Comparison of ENCODE assay signal across 9 cellular contexts in the genomic region with DNA sequence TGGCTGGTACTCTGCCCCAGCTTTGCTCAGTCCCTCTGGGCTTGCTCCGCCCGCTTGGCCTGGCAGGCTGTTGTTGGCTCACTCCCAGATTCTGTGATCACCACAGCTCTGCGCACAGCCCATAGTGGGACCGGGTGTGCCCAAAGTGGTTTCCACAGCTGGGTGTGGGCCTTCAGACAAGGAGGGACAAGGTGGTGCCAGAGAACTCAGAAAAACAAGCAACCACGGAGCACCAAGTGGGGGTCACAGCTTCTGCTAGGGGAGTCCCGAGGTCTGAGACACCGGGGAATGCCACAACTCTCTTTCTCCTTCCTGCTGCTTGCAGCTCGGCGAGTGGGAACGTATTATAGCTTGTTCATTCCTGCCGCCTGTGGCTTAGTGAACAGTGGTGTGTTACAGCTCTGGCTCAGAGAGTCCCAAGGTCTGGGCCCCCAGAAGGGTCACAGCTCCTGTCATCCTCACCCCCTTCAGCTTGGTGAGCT. TPM values are rescaled to one million over a fixed set of nuclear protein-coding genes. Genes with fewer than 3 reads are reported as not detected.
A peak's percentile ranks its signal among the peaks of the same experiment; 100 is the strongest.
DNase-seq lines count a peak whose midpoint lies in the region; ATAC-seq and TF ChIP-seq lines count a peak whose summit lies in the region.
"Had no signal": no experiment of that assay in that cellular context is flagged by ENCODE, and none has a peak within 500 bp of the region (broad histone marks: within the 10 kb centered on the region; RNA-seq: fewer than 3 reads in every experiment).

No MANE protein-coding gene starts in this region.

- no peaks in the 10 kb centered on the region for H3K36me3 ChIP-seq in spleen
- no peaks in the 10 kb centered on the region for H3K36me3 ChIP-seq in A673 (ENCODE audit: insufficient read depth, low read length, poor library complexity, severe bottlenecking)

- H3K27me3 ChIP-seq in spleen (replicated peaks in 1 of 7) = no peaks in the 10 kb centered on the region
- no peaks in the 10 kb centered on the region for H3K27me3 ChIP-seq in A673 (replicated peaks; ENCODE audit: insufficient read depth, low read depth, low read length, poor library complexity)

- peak; percentile 74 for ATAC-seq in GM19324 (IDR thresholded peaks at IDR 0.05; ENCODE audit: low FRiP score, unreplicated experiment)

- H3K9me3 ChIP-seq in spleen (no peaks in the 10 kb centered on the region), A673 (ENCODE audit: low read depth, low read length, poor library complexity, severe bottlenecking) (no peaks in the 10 kb centered on the region)

- TF ChIP-seq CTCF in spleen (IDR thresholded peaks at IDR 0.05 in 8 of 11, conservative IDR thresholded peaks at IDR 0.05 in 3 of 11) (no peak), A673 (conservative IDR thresholded peaks at IDR 0.05; ENCODE audit: low read depth, low read length) (no peak)

- peak overlapping the region in 1 of 8 donors; percentile 27 for H3K4me3 ChIP-seq in spleen
- H3K4me3 ChIP-seq in A673 (ENCODE audit: low read depth, low read length, poor library complexity, severe bottlenecking) = no peak overlapping the region

- H3K27ac ChIP-seq in spleen = peak overlapping the region in 4 of 8 donors; percentile 72 to 82 (median 78)
- no peak overlapping the region for H3K27ac ChIP-seq in A673 (ENCODE audit: low read depth, low read length, poor library complexity, severe bottlenecking)

- peaks cover 0 to 53% (median 24%) of the 10 kb centered on the region in 6 donors for H3K4me1 ChIP-seq in spleen
- H3K4me1 ChIP-seq in A673 (ENCODE audit: insufficient read depth, low read length, poor library complexity, severe bottlenecking) = peaks cover 15% of the 10 kb centered on the region

- WGBS in spleen, 5 donors = 50 to 76% (median 54%) methylated on average over 10 to 11 of the region's 11 CpGs

- POLR2A ChIA-PET in A673 (lab: Charles Lee; ENCODE audit: low non-redundant PET) = no interaction called here

- BruUV-seq in A673 (replicated peaks; lab: Mats Ljungman, UMichigan) = no TSS peak

- TF ChIP-seq POLR2A in spleen (IDR thresholded peaks at IDR 0.05) = no peak

- DNase-seq in HT-29 (ENCODE audit: low spot score) (peak; percentile 78), globus pallidus (ENCODE audit: low spot score) (peak; percentile 24), spleen (peak; percentile 79), 8988T (no peak), A673 (ENCODE audit: low spot score) (no peak), SW480 (ENCODE audit: low spot score) (no peak)
- no peak for DNase-seq in stimulated activated CD4-positive, alpha-beta T cell treated with anti-CD3 and anti-CD28 coated beads, Interleukin-4, amount 100 ng/mL, for 4 hours
- DNase-seq: activated naive CD8-positive, alpha-beta T cell treated with anti-CD3 and anti-CD28 coated beads, Interleukin-2, amount 10 ng/mL, durations not matched to agents 7 days and 5 days had no signal

- CTCF ChIA-PET in A673 (lab: Charles Lee) = no interaction called here

- intact Hi-C loops in spleen (cut with DNase I; ENCODE audit: low total_unique reads) = no loop called here
- intact Hi-C loops in A673 (cut with micrococcal nuclease; ENCODE audit: unreplicated experiment) = no loop called here

RNA-seq across cellular contexts. Expression of a gene that starts 9.1 kb away (rescaled TPM):
- total RNA-seq in HT-29 (2014; rRNA removed; shearing (Covaris generic)) = 1.1 and 1.2 TPM in 2 replicates
- 10 to 100 TPM; 17.6 to 38.4 (median 21.4) TPM for total RNA-seq in spleen
- polyA plus RNA-seq in spleen = 10 to 100 TPM; 11.1 to 13.8 (median 11.2) TPM
- 0.44 and 2.5 TPM in 2 replicates for total RNA-seq in A673 (2021)

Comparison
In these comparisons a context has a peak if more than half of its experiments do, and no peak if none do; other contexts are left out.
1. DNase-seq: peak in HT-29 (single experiment), globus pallidus (single experiment) and spleen (single experiment); none in 8988T (single experiment), A673 (single experiment), stimulated activated CD4-positive, alpha-beta T cell treated with anti-CD3 and anti-CD28 coated beads, Interleukin-4, amount 100 ng/mL, for 4 hours (0 of 2) and SW480 (single experiment).